Comparison of ENCODE assay signal across 27 cellular contexts in genomic region chr14:27862684-27863083, GRCh38.
"Had no signal": no experiment of that assay in that cellular context is flagged by ENCODE, and none has a peak within 500 bp of the region (broad histone marks: within the 10 kb centered on the region; RNA-seq: fewer than 3 reads in every experiment).

No MANE protein-coding gene starts in this region.

- H3K27ac Mint-ChIP-seq: naive thymus-derived CD4-positive, alpha-beta T cell; natural killer cell treated with Interleukin-12 subunit alpha and Interleukin-12 subunit beta and Interleukin-15 and Interleukin-18, amount 100 ng/mL, for 72 hours; stimulated activated effector memory CD8-positive, alpha-beta T cell treated with anti-CD3 and anti-CD28 coated beads, Interleukin-12 subunit alpha, Interleukin-12 subunit beta, amount 100 ng/mL, for 72 hours; stimulated activated naive CD8-positive, alpha-beta T cell treated with anti-CD3 and anti-CD28 coated beads, Interleukin-15, Interleukin-2, amounts not matched to agents 100 ng/mL and 50 ng/mL, for 24 hours had no signal

- H3K36me3 ChIP-seq: left ventricle myocardium inferior, pancreas, prostate gland, sigmoid colon, spleen, suprapubic skin, thoracic aorta, tibial artery, uterus had no signal

- H3K27ac ChIP-seq: hepatocyte, left ventricle myocardium inferior, pancreas, prostate gland, sigmoid colon, spleen, suprapubic skin, thoracic aorta, tibial artery, uterus had no signal

- H3K4me2 ChIP-seq: hepatocyte had no signal

- H3K27me3 Mint-ChIP-seq: naive thymus-derived CD4-positive, alpha-beta T cell; natural killer cell treated with Interleukin-12 subunit alpha and Interleukin-12 subunit beta and Interleukin-15 and Interleukin-18, amount 100 ng/mL, for 72 hours; stimulated activated naive CD8-positive, alpha-beta T cell treated with anti-CD3 and anti-CD28 coated beads, Interleukin-15, Interleukin-2, amounts not matched to agents 100 ng/mL and 50 ng/mL, for 24 hours had no signal

- H3K36me3 Mint-ChIP-seq: naive thymus-derived CD4-positive, alpha-beta T cell; natural killer cell treated with Interleukin-12 subunit alpha and Interleukin-12 subunit beta and Interleukin-15 and Interleukin-18, amount 100 ng/mL, for 72 hours; stimulated activated effector memory CD8-positive, alpha-beta T cell treated with anti-CD3 and anti-CD28 coated beads, Interleukin-12 subunit alpha, Interleukin-12 subunit beta, amount 100 ng/mL, for 72 hours had no signal

- H3K4me1 Mint-ChIP-seq: naive thymus-derived CD4-positive, alpha-beta T cell; neural crest cell; stimulated activated effector memory CD8-positive, alpha-beta T cell treated with anti-CD3 and anti-CD28 coated beads, Interleukin-12 subunit alpha, Interleukin-12 subunit beta, amount 100 ng/mL, for 72 hours had no signal

- DNase-seq: islet precursor cell; left ventricle myocardium inferior; mesendoderm; midbrain; mucosa of descending colon; naive thymus-derived CD4-positive, alpha-beta T cell; nucleus accumbens; pancreas; posterior cingulate gyrus; right cardiac atrium; sigmoid colon; small intestine; spleen; stimulated activated CD4-positive, alpha-beta T cell treated with anti-CD3 and anti-CD28 coated beads, Interleukin-4, amount 100 ng/mL, for 24 hours; stimulated activated naive CD4-positive, alpha-beta T cell; tibial artery; trophoblast cell; uterus had no signal

- H3K9me3 ChIP-seq: left ventricle myocardium inferior, mucosa of descending colon, pancreas, prostate gland, sigmoid colon, thoracic aorta, tibial artery, uterus had no signal

- FAIRE-seq: pancreas, small intestine had no signal

- H3K4me1 ChIP-seq: left ventricle myocardium inferior, pancreas, prostate gland, sigmoid colon, spleen, suprapubic skin, tibial artery, uterus had no signal

- H3K27me3 ChIP-seq: hepatocyte, pancreas, sigmoid colon, spleen, suprapubic skin, tibial artery, uterus had no signal

- H3K79me2 ChIP-seq: hepatocyte had no signal

- H3K4me3 Mint-ChIP-seq: naive thymus-derived CD4-positive, alpha-beta T cell; natural killer cell treated with Interleukin-12 subunit alpha and Interleukin-12 subunit beta and Interleukin-15 and Interleukin-18, amount 100 ng/mL, for 72 hours; neural crest cell; stimulated activated effector memory CD8-positive, alpha-beta T cell treated with anti-CD3 and anti-CD28 coated beads, Interleukin-12 subunit alpha, Interleukin-12 subunit beta, amount 100 ng/mL, for 72 hours; stimulated activated naive CD8-positive, alpha-beta T cell treated with anti-CD3 and anti-CD28 coated beads, Interleukin-15, Interleukin-2, amounts not matched to agents 100 ng/mL and 50 ng/mL, for 24 hours had no signal

- H2AFZ ChIP-seq: hepatocyte had no signal

- H3K4me3 ChIP-seq: hepatocyte, left ventricle myocardium inferior, lung, mucosa of descending colon, pancreas, prostate gland, sigmoid colon, spleen, suprapubic skin, thoracic aorta, tibial artery, uterus had no signal

- ATAC-seq: mucosa of descending colon; naive thymus-derived CD4-positive, alpha-beta T cell; natural killer cell treated with Interleukin-12 subunit alpha and Interleukin-12 subunit beta and Interleukin-15 and Interleukin-18, amount 100 ng/mL, for 72 hours; pancreas; right cardiac atrium; stimulated activated effector memory CD8-positive, alpha-beta T cell treated with anti-CD3 and anti-CD28 coated beads, Interleukin-12 subunit alpha, Interleukin-12 subunit beta, amount 100 ng/mL, for 72 hours had no signal
